13 cellular contexts compared by ENCODE assay signal in genomic region chr1:84991097-84991890, GRCh38. TPM values are rescaled to one million over a fixed set of nuclear protein-coding genes. Genes with fewer than 3 reads are reported as not detected.
DNase-seq lines count a peak whose midpoint lies in the region; ATAC-seq and TF ChIP-seq lines count a peak whose summit lies in the region.
"Had no signal": no experiment of that assay in that cellular context is flagged by ENCODE, and none has a peak within 500 bp of the region (broad histone marks: within the 10 kb centered on the region; RNA-seq: fewer than 3 reads in every experiment).

No MANE protein-coding gene starts in this region.

- H3K4me1 ChIP-seq in DOHH2 (ENCODE audit: control insufficient read depth, low read length) (peaks cover 54% of the 10 kb centered on the region), mucosa of descending colon (ENCODE audit: low read depth) (peaks cover under 1% of the 10 kb centered on the region)

- H3K9me3 ChIP-seq in DOHH2 (ENCODE audit: control insufficient read depth, insufficient read depth, low read length) (no peaks in the 10 kb centered on the region), mucosa of descending colon (no peaks in the 10 kb centered on the region)
- H3K9me3 ChIP-seq: esophagus muscularis mucosa, thoracic aorta had no signal

- H3K4me3 ChIP-seq in DOHH2 (ENCODE audit: low read length) (no peak overlapping the region), mucosa of descending colon (no peak overlapping the region)
- H3K4me3 ChIP-seq: esophagus muscularis mucosa, thoracic aorta had no signal

- no peaks in the 10 kb centered on the region for H4K20me1 ChIP-seq in DOHH2 (ENCODE audit: control insufficient read depth, insufficient read depth, low read depth, low read length)

- ATAC-seq in GM18907 (IDR thresholded peaks at IDR 0.05; ENCODE audit: unreplicated experiment) (peak; percentile 46), HG03196 (IDR thresholded peaks at IDR 0.05; ENCODE audit: unreplicated experiment) (peak; percentile 23), T-cell (replicated peaks in 1 of 4) (no peak), GM21723 (IDR thresholded peaks at IDR 0.05; ENCODE audit: unreplicated experiment) (no peak), mucosa of descending colon (no peak)

- CTCF ChIA-PET in T-cell (lab: Charles Lee): interaction anchor here in 1 of 2 donors (0.6 kb wide), 1 partner anchor 46 kb away, joined by 3 read pairs; no protein-coding TSS in a partner anchor

- POLR2A ChIA-PET in T-cell (lab: Charles Lee): interaction anchor here in 1 of 2 donors (0.7 kb wide), 1 partner anchor 31 kb away, joined by 3 read pairs; no protein-coding TSS in a partner anchor

- peaks cover 88% of the 10 kb centered on the region for H3K79me2 ChIP-seq in DOHH2 (ENCODE audit: control insufficient read depth, low read length)

- H3K4me1 Mint-ChIP-seq in T-cell: peaks cover 17 to 53% (median 30%) of the 10 kb centered on the region in 3 donors

- H3K4me3 Mint-ChIP-seq in T-cell: peak overlapping the region in 2 of 3 donors; percentile 1 to 21
- H3K4me3 Mint-ChIP-seq: CD4-positive, CD25-positive, alpha-beta regulatory T cell had no signal

- peak overlapping the region; percentile 26 for H3K4me2 ChIP-seq in DOHH2 (ENCODE audit: low read length)

- DNase-seq in T-cell (no peak), HUDEP-2 (lab: John Stamatoyannopoulos, UW; ENCODE audit: unreplicated experiment in 76 of 76) (no peak), RPMI8226 (no peak), mucosa of descending colon (no peak)
- DNase-seq: activated CD4-positive, alpha-beta T cell treated with anti-CD3 and anti-CD28 coated beads, Interleukin-2, amount 50 U/mL, for 48 hours; CD4-positive, CD25-positive, alpha-beta regulatory T cell; occipital lobe had no signal

- peak overlapping the region; percentile 4 to 48 for H3K27ac Mint-ChIP-seq in T-cell
- H3K27ac Mint-ChIP-seq: CD4-positive, CD25-positive, alpha-beta regulatory T cell had no signal

- no peaks in the 10 kb centered on the region for H3K9me3 Mint-ChIP-seq in T-cell

- peaks cover 22% of the 10 kb centered on the region for H3F3A ChIP-seq in DOHH2 (ENCODE audit: control insufficient read depth, insufficient read depth)

- H3K27me3 ChIP-seq in DOHH2 (ENCODE audit: control insufficient read depth, low read length): no peaks in the 10 kb centered on the region

- H3K27ac ChIP-seq in DOHH2 (ENCODE audit: low read depth, low read length): no peak overlapping the region
- H3K27ac ChIP-seq: esophagus muscularis mucosa, thoracic aorta had no signal

- peaks cover 2 to 5% of the 10 kb centered on the region in 2 donors for H3K27me3 Mint-ChIP-seq in T-cell

- no peaks in the 10 kb centered on the region for H3K9me2 ChIP-seq in DOHH2 (replicated peaks; ENCODE audit: control insufficient read depth, low read length)

- intact Hi-C loops in mucosa of descending colon (cut with DNase I, micrococcal nuclease): no loop called here

- peaks cover 3% of the 10 kb centered on the region for H3K36me3 Mint-ChIP-seq in T-cell
- H3K36me3 Mint-ChIP-seq: CD4-positive, CD25-positive, alpha-beta regulatory T cell had no signal

- TF ChIP-seq CTCF in DOHH2 (IDR thresholded peaks at IDR 0.05; ENCODE audit: low read depth, low read length, poor library complexity, severe bottlenecking) (no peak), mucosa of descending colon (IDR thresholded peaks at IDR 0.05) (no peak)

- H3K36me3 ChIP-seq in DOHH2 (ENCODE audit: control insufficient read depth, low read length) (peaks cover 44% of the 10 kb centered on the region), mucosa of descending colon (ENCODE audit: low read depth) (no peaks in the 10 kb centered on the region)
- H3K36me3 ChIP-seq: esophagus muscularis mucosa, thoracic aorta had no signal

RNA-seq across cellular contexts. Expression of gene MCOLN2, which starts 5.6 kb away (rescaled TPM):
- total RNA-seq in T-cell (10 to 100 TPM in 4 of 5 donors, 1 to 10 TPM in 1; 7.6 to 19.3 (median 15.8) TPM), mucosa of descending colon (100 to 1,000 TPM in 1 of 3 donors, 10 to 100 TPM in 2; 10.8 to 101 (median 66.2) TPM)
- total RNA-seq: occipital lobe had no signal

RNA-seq across cellular contexts. Expression of gene MCOLN3, which starts 57.0 kb away (rescaled TPM):
- 1 to 10 TPM; 2.1 to 7.2 (median 2.8) TPM for total RNA-seq in T-cell
- total RNA-seq in mucosa of descending colon: 1 to 10 TPM in 2 of 3 donors, under 1 TPM in 1; 0.80 to 2.3 (median 2.2) TPM
- total RNA-seq: CD4-positive, CD25-positive, alpha-beta regulatory T cell; occipital lobe had no signal

Comparison
In these comparisons a context has a peak if more than half of its experiments do, and no peak if none do; other contexts are left out.
1. ATAC-seq: peak in GM18907 (single experiment) and HG03196 (single experiment); none in T-cell (0 of 4), GM21723 (single experiment) and mucosa of descending colon (single experiment).